In genomic region chr6:52232990-52233389, GRCh38 we compare ENCODE assay signal across 31 cellular contexts. TPM values are rescaled to one million over a fixed set of nuclear protein-coding genes. Genes with fewer than 3 reads are reported as not detected.
"Had no signal": no experiment of that assay in that cellular context is flagged by ENCODE, and none has a peak within 500 bp of the region (broad histone marks: within the 10 kb centered on the region; RNA-seq: fewer than 3 reads in every experiment).

No MANE protein-coding gene starts in this region.

- H3K9me2 ChIP-seq: SK-N-SH had no signal

- H3K27ac ChIP-seq: Peyer's patch, SJSA1 had no signal

- H3K9ac ChIP-seq: SK-N-SH had no signal

- H3K36me3 ChIP-seq: Peyer's patch, SJSA1 had no signal

- H3K4me3 ChIP-seq: Peyer's patch, SJSA1 had no signal

- H3K27me3 ChIP-seq: Peyer's patch had no signal

- H3K9me3 ChIP-seq: Peyer's patch, SJSA1, SK-N-SH had no signal

- ATAC-seq: PC-3 had no signal

- H3K4me1 ChIP-seq: Peyer's patch, SJSA1 had no signal

- DNase-seq: MM.1S, MV-4-11, NCI-H1092, NCI-H1105, NCI-H1417 treated with DMSO at 0.1 percent for 48 hours, NCI-H1436 treated with DMSO at 0.1 percent for 48 hours, NCI-H1694 treated with DMSO at 0.1 percent for 48 hours, NCI-H187 treated with DMSO at 0.1 percent for 48 hours, NCI-H2029, NCI-H2081, NCI-H2171 treated with DMSO at 0.1 percent for 48 hours, NCI-H2227 treated with DMSO at 0.1 percent for 48 hours, NCI-H345, NCI-H446, NCI-H510A treated with DMSO at 0.1 percent for 48 hours, NCI-H524 treated with DMSO at 0.1 percent for 48 hours, NCI-H526 treated with DMSO at 0.1 percent for 48 hours, NCI-H774, PC-3, Peyer's patch, Right ventricle myocardium superior, RPMI8226, SHP77 treated with DMSO at 0.1 percent for 48 hours, SK-N-SH, SW 1271, T-helper 1 cell had no signal

- H3K4me2 ChIP-seq: SK-N-SH had no signal

RNA-seq across cellular contexts. Expression of gene IL17F, which starts 11.3 kb away (rescaled TPM):
- total RNA-seq: LHCN-M2, MCF 10A, NCI-H460, OCI-LY7, PC-3, Peyer's patch, Right ventricle myocardium superior, SJSA1 had no signal
- polyA plus RNA-seq: SK-N-SH had no signal

RNA-seq across cellular contexts. Expression of gene IL17A, which starts 46.8 kb away (rescaled TPM):
- total RNA-seq: LHCN-M2, MCF 10A, NCI-H460, OCI-LY7, PC-3, Peyer's patch, Right ventricle myocardium superior, SJSA1 had no signal
- polyA plus RNA-seq: SK-N-SH had no signal
